In genomic region chr5:5752844-5753243, GRCh38 we compare ENCODE assay signal across 14 cellular contexts.
A peak's percentile ranks its signal among the peaks of the same experiment; 100 is the strongest.
DNase-seq lines count a peak whose midpoint lies in the region; ATAC-seq and TF ChIP-seq lines count a peak whose summit lies in the region.
"Had no signal": no experiment of that assay in that cellular context is flagged by ENCODE, and none has a peak within 500 bp of the region (broad histone marks: within the 10 kb centered on the region; RNA-seq: fewer than 3 reads in every experiment).

No MANE protein-coding gene starts in this region.

- H3K9me3 ChIP-seq in T-helper 17 cell (ENCODE audit: control insufficient read depth, low read length, poor library complexity, severe bottlenecking): no peaks in the 10 kb centered on the region
- H3K9me3 ChIP-seq: heart left ventricle, uterus had no signal

- H3K4me3 Mint-ChIP-seq in T-helper 17 cell: no peak overlapping the region
- H3K4me3 Mint-ChIP-seq in activated T-helper 2 cell treated with anti-CD3 and anti-CD28 coated beads, Interferon-gamma antibody, Interleukin-2, Interleukin-4, amounts not matched to agents 10 μg/mL and 5 μg/mL and 100 μg/mL, durations not matched to agents 14 hours and 24 hours and 36 hours (ENCODE audit: low read depth): no peak overlapping the region
- H3K4me3 Mint-ChIP-seq: activated CD4-positive, alpha-beta T cell treated with anti-CD3 and anti-CD28 coated beads for 36 hours; activated naive CD8-positive, alpha-beta T cell had no signal

- no peak overlapping the region for H3K27ac Mint-ChIP-seq in T-helper 17 cell
- H3K27ac Mint-ChIP-seq in activated T-helper 2 cell treated with anti-CD3 and anti-CD28 coated beads, Interferon-gamma antibody, Interleukin-2, Interleukin-4, amounts not matched to agents 10 μg/mL and 5 μg/mL and 100 μg/mL, durations not matched to agents 14 hours and 24 hours and 36 hours: no peak overlapping the region
- H3K27ac Mint-ChIP-seq: activated CD4-positive, alpha-beta T cell treated with anti-CD3 and anti-CD28 coated beads for 36 hours; activated naive CD8-positive, alpha-beta T cell had no signal

- DNase-seq in GM13976 (ENCODE audit: low spot score) (peak; percentile 46), T-helper 17 cell (no peak), Kasumi-1 (lab: John Stamatoyannopoulos, UW) (no peak)
- DNase-seq in activated CD4-positive, alpha-beta T cell treated with anti-CD3 and anti-CD28 coated beads, Interleukin-2, amount 50 U/mL, for 1 hour: no peak
- no peak for DNase-seq in activated T-helper 2 cell treated with anti-CD3 and anti-CD28 coated beads, Interferon-gamma antibody, Interleukin-2, Interleukin-4, amounts not matched to agents 10 μg/mL and 5 μg/mL and 100 μg/mL, durations not matched to agents 14 hours and 24 hours and 36 hours (ENCODE audit: low spot score)
- DNase-seq: activated CD4-positive, alpha-beta T cell treated with anti-CD3 and anti-CD28 coated beads for 36 hours; heart left ventricle; NCI-H2029; uterus had no signal

- no peaks in the 10 kb centered on the region for H3K9me3 Mint-ChIP-seq in activated T-helper 2 cell treated with anti-CD3 and anti-CD28 coated beads, Interferon-gamma antibody, Interleukin-2, Interleukin-4, amounts not matched to agents 10 μg/mL and 5 μg/mL and 100 μg/mL, durations not matched to agents 14 hours and 24 hours and 36 hours

- H3K36me3 Mint-ChIP-seq in T-helper 17 cell (ENCODE audit: low read depth): no peaks in the 10 kb centered on the region
- no peaks in the 10 kb centered on the region for H3K36me3 Mint-ChIP-seq in activated T-helper 2 cell treated with anti-CD3 and anti-CD28 coated beads, Interferon-gamma antibody, Interleukin-2, Interleukin-4, amounts not matched to agents 10 μg/mL and 5 μg/mL and 100 μg/mL, durations not matched to agents 14 hours and 24 hours and 36 hours (ENCODE audit: low read depth)
- H3K36me3 Mint-ChIP-seq: activated naive CD8-positive, alpha-beta T cell had no signal

- intact Hi-C loops in activated T-helper 2 cell treated with anti-CD3 and anti-CD28 coated beads, Interferon-gamma antibody, Interleukin-2, Interleukin-4, amounts not matched to agents 10 μg/mL and 5 μg/mL and 100 μg/mL, durations not matched to agents 14 hours and 24 hours and 36 hours (cut with micrococcal nuclease): no loop called here

- ATAC-seq in GM19455 (IDR thresholded peaks at IDR 0.05; ENCODE audit: unreplicated experiment): peak; percentile 59
- ATAC-seq in HG02884 (IDR thresholded peaks at IDR 0.05; ENCODE audit: unreplicated experiment): peak; percentile 71
- peak; percentile 70 for ATAC-seq in HG03565 (IDR thresholded peaks at IDR 0.05; ENCODE audit: unreplicated experiment)
- ATAC-seq in T-helper 17 cell: no peak
- ATAC-seq: activated CD4-positive, alpha-beta T cell treated with anti-CD3 and anti-CD28 coated beads for 36 hours; heart left ventricle; sciatic nerve had no signal

- H3K4me1 Mint-ChIP-seq in T-helper 17 cell: no peaks in the 10 kb centered on the region
- H3K4me1 Mint-ChIP-seq in activated T-helper 2 cell treated with anti-CD3 and anti-CD28 coated beads, Interferon-gamma antibody, Interleukin-2, Interleukin-4, amounts not matched to agents 10 μg/mL and 5 μg/mL and 100 μg/mL, durations not matched to agents 14 hours and 24 hours and 36 hours (ENCODE audit: low read depth): peaks cover 15% of the 10 kb centered on the region
- H3K4me1 Mint-ChIP-seq: activated CD4-positive, alpha-beta T cell treated with anti-CD3 and anti-CD28 coated beads for 36 hours had no signal

- H3K27me3 Mint-ChIP-seq in T-helper 17 cell: no peaks in the 10 kb centered on the region
- peaks cover 2% of the 10 kb centered on the region for H3K27me3 Mint-ChIP-seq in activated T-helper 2 cell treated with anti-CD3 and anti-CD28 coated beads, Interferon-gamma antibody, Interleukin-2, Interleukin-4, amounts not matched to agents 10 μg/mL and 5 μg/mL and 100 μg/mL, durations not matched to agents 14 hours and 24 hours and 36 hours (ENCODE audit: low read depth)

- in situ Hi-C loops in GM13976 (cut with MboI; ENCODE audit: low sequenced_read_pairs, unreplicated experiment): no loop called here

- no peak for TF ChIP-seq CTCF in GM13976 (IDR thresholded peaks at IDR 0.05; ENCODE audit: borderline replicate concordance, control extremely low read depth, extremely low read depth, insufficient read depth, missing control alignments)
